In the genomic region with DNA sequence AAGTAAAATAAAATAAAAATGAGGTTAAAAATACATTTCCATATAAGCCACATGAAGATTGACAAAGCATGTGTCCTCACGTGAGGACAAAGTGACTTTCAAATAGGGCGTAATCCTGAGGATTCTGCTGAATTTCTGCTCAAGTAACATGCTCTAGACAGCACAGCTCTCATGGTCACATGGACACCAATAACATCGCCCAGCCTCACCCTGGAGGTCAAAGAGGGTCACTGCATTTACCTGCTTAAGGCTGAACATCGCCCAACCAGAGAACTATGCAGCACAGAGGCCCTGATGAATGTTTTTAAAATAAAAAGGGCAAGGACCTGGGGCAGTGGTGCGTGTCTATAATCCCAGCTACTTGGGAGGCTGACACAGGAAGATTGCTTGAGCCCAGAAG, we compare ENCODE assay signal across 1 cellular context.
TF ChIP-seq lines count a peak whose summit lies in the region.

No MANE protein-coding gene starts in this region.

TF ChIP-seq in K562, 482 proteins besides CTCF, POLR2A, EP300 and RAD21:
- no peak for TF ChIP-seq SMAD3 (CRISPR knock-in tag; conservative IDR thresholded peaks at IDR 0.05)
- TF ChIP-seq ZNF354B (CRISPR knock-in tag; IDR thresholded peaks at IDR 0.05): no peak
TF ChIP-seq in K562: peak in this region for 0.
